1 cellular context compared by ENCODE assay signal in genomic region chr14:52948836-52949235, GRCh38.
TF ChIP-seq lines count a peak whose summit lies in the region.

No MANE protein-coding gene starts in this region.

TF ChIP-seq in GM23338, 12 proteins besides CTCF, POLR2A, EP300 and RAD21 (continued from another document):
- no peak for TF ChIP-seq ZNF462 (CRISPR knock-in tag; IDR thresholded peaks at IDR 0.05)
- no peak for TF ChIP-seq REST (IDR thresholded peaks at IDR 0.05; ENCODE audit: unreplicated experiment)
- TF ChIP-seq CREB1 (CRISPR knock-in tag; IDR thresholded peaks at IDR 0.05; ENCODE audit: low read depth) = no peak
- no peak for TF ChIP-seq JUNB (IDR thresholded peaks at IDR 0.05; ENCODE audit: unreplicated experiment)
- no peak for TF ChIP-seq ZNF331 (CRISPR knock-in tag; IDR thresholded peaks at IDR 0.05; ENCODE audit: low read depth)
- TF ChIP-seq EZH2phosphoT487 (IDR thresholded peaks at IDR 0.05; ENCODE audit: unreplicated experiment) = no peak
- TF ChIP-seq ETS1 (IDR thresholded peaks at IDR 0.05) = no peak
